ENCODE assay signal across 8 cellular contexts in genomic region chrX:31036895-31037294, GRCh38. TPM values are rescaled to one million over a fixed set of nuclear protein-coding genes. Genes with fewer than 3 reads are reported as not detected.
A peak's percentile ranks its signal among the peaks of the same experiment; 100 is the strongest.
DNase-seq lines count a peak whose midpoint lies in the region; ATAC-seq and TF ChIP-seq lines count a peak whose summit lies in the region.

No MANE protein-coding gene starts in this region.

- H3K4me3 ChIP-seq in WI38 (ENCODE audit: low read depth, low read length): no peak overlapping the region
- no peak overlapping the region for H3K4me3 ChIP-seq in right cardiac atrium (ENCODE audit: low read length)

- 44% methylated on average over 3 of the region's 3 CpGs for WGBS in right cardiac atrium

- intact Hi-C loops in right cardiac atrium (cut with DNase I): loop anchor here in 1 of 4 donors (10.0 kb wide), 1 partner anchor 628 kb away; no protein-coding TSS in a partner anchor

- in situ Hi-C loops in G401 (cut with HindIII; ENCODE audit: low sequenced_read_pairs): no loop called here

- no peaks in the 10 kb centered on the region for H3K9me3 ChIP-seq in right cardiac atrium (ENCODE audit: control insufficient read depth, low read length)

- H3K27ac ChIP-seq in 22Rv1 (no peak overlapping the region), right cardiac atrium (ENCODE audit: low read length) (no peak overlapping the region)

- H3K4me1 ChIP-seq in right cardiac atrium (ENCODE audit: control insufficient read depth, insufficient read depth, low read length): no peaks in the 10 kb centered on the region

- H3K27me3 ChIP-seq in right cardiac atrium (ENCODE audit: control insufficient read depth, insufficient read depth): no peaks in the 10 kb centered on the region

- peak; percentile 57 to 71 for ATAC-seq in right cardiac atrium

- peak; percentile 60 for TF ChIP-seq CTCF in 22Rv1 (IDR thresholded peaks at IDR 0.05)
- peak; percentile 65 for TF ChIP-seq CTCF in WI38 (IDR thresholded peaks at IDR 0.05; ENCODE audit: low read depth, low read length)

- DNase-seq in G401 (ENCODE audit: low spot score) (peak; percentile 37), H4 (ENCODE audit: low spot score) (peak; percentile 56), Kasumi-1 (lab: John Stamatoyannopoulos, UW) (peak; percentile 24 to 34), right cardiac atrium (peak in 2 of 3 donors; percentile 22 to 26)
- DNase-seq in stimulated activated CD8-positive, alpha-beta memory T cell treated with anti-CD3 and anti-CD28 coated beads, Interleukin-4, amount 100 ng/mL, for 48 hours: peak; percentile 28
- no peak for DNase-seq in activated naive CD4-positive, alpha-beta T cell treated with anti-CD3 and anti-CD28 coated beads, Interleukin-2, amount 50 U/mL, for 16 hours

RNA-seq across cellular contexts. Expression of gene FTHL17, which starts 34.9 kb away (rescaled TPM):
- not detected in 2 replicates for total RNA-seq in G401 (2014; rRNA removed; shearing (Covaris generic))
- total RNA-seq in H4 (2014; rRNA removed; shearing (Covaris generic)): not detected in 2 replicates
- total RNA-seq in right cardiac atrium: not detected
- polyA plus RNA-seq in right cardiac atrium: not detected
